In the genomic region with DNA sequence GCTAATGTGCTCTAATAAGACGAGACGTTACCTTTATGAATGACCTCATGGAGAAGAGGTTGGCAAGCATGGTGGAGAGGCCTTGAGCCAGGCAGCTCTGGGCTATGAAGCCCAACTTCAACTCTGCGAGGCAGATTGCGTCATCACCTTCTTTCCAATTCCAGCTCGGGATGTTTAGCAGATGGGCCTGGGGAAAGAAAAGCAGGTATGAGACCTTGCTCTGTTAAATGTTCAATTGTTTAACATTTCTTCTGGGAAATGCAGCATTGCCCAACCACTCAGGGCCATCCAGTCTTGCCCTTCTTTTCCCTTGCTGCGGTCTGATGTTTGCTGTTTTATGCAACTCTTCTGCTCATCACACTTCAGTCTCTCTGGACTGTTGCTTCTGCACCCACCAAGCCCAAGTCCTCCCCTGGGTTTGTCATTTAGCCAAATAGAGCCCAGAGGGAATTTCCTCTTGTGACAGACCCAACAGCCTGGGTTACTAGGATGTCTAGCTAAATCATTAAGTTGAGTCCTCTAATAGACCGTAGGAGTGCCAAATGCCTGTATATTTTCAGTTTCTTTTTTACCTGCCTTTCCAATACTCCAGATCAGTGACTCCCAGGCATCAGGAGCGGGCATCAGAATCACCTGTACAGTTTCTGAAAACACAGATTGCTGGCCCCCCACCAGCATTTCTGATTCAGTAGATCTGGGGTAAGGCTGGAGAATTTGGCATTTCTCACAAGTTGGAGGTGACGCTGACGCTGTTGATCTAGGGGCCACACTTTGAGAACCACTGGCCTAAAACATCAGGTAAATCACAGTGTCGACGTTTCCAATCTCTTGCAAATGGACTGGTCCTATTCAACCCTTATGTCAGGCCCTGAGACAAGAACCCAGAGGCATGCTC, we compare ENCODE assay signal across 2 cellular contexts.
TF ChIP-seq lines count a peak whose summit lies in the region.

No MANE protein-coding gene starts in this region.

TF ChIP-seq in IMR-90, 13 proteins besides CTCF, POLR2A, EP300 and RAD21:
- TF ChIP-seq, protein P1, sequence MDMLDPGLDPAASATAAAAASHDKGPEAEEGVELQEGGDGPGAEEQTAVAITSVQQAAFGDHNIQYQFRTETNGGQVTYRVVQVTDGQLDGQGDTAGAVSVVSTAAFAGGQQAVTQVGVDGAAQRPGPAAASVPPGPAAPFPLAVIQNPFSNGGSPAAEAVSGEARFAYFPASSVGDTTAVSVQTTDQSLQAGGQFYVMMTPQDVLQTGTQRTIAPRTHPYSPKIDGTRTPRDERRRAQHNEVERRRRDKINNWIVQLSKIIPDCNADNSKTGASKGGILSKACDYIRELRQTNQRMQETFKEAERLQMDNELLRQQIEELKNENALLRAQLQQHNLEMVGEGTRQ (IDR thresholded peaks at IDR 0.05; ENCODE audit: low read depth, low read length): no peak
- TF ChIP-seq MXI1 (IDR thresholded peaks at IDR 0.05; ENCODE audit: borderline replicate concordance, low read depth, low read length) (no peak), SMC3 (IDR thresholded peaks at IDR 0.05; ENCODE audit: low read depth, low read length) (no peak), BHLHE40 (IDR thresholded peaks at IDR 0.05; ENCODE audit: low read depth, low read length) (no peak), MAZ (IDR thresholded peaks at IDR 0.05; ENCODE audit: borderline replicate concordance, low read depth, low read length) (no peak), CHD1 (IDR thresholded peaks at IDR 0.05; ENCODE audit: low read depth, low read length) (no peak), NFE2L2 (IDR thresholded peaks at IDR 0.05; ENCODE audit: low read depth, low read length) (no peak), CEBPB (IDR thresholded peaks at IDR 0.05; ENCODE audit: low read depth, low read length) (peak; percentile 88)
TF ChIP-seq in IMR-90: peak in this region for 1.

TF ChIP-seq in HepG2, 621 proteins besides CTCF, POLR2A, EP300 and RAD21:
- no peak for TF ChIP-seq ZNF326 (CRISPR knock-in tag; IDR thresholded peaks at IDR 0.05; ENCODE audit: borderline replicate concordance)
- no peak for TF ChIP-seq ZNF644 (CRISPR knock-in tag; IDR thresholded peaks at IDR 0.05; ENCODE audit: low read depth)
- TF ChIP-seq ATF7 (IDR thresholded peaks at IDR 0.05): peak; percentile 31; the same call in 1 of the 2 replicates
- TF ChIP-seq ATF7 (CRISPR knock-in tag; IDR thresholded peaks at IDR 0.05): no peak
- TF ChIP-seq ZNF263 (CRISPR knock-in tag; IDR thresholded peaks at IDR 0.05): no peak
- no peak for TF ChIP-seq YEATS2 (CRISPR knock-in tag; IDR thresholded peaks at IDR 0.05; ENCODE audit: borderline replicate concordance)
- TF ChIP-seq CEBPB (IDR thresholded peaks at IDR 0.05; ENCODE audit: borderline replicate concordance, low read depth, low read length): peak; percentile 86
- peak; percentile 73 for TF ChIP-seq CEBPG (CRISPR knock-in tag; IDR thresholded peaks at IDR 0.05)
- TF ChIP-seq SKI (IDR thresholded peaks at IDR 0.05; ENCODE audit: partially characterized antibody): no peak
- no peak for TF ChIP-seq ZNF746 (CRISPR knock-in tag; IDR thresholded peaks at IDR 0.05)
- no peak for TF ChIP-seq CAMTA2 (CRISPR knock-in tag; IDR thresholded peaks at IDR 0.05; ENCODE audit: borderline replicate concordance)
- no peak for TF ChIP-seq NCOA1 (CRISPR knock-in tag; IDR thresholded peaks at IDR 0.05)
